In the genomic region with DNA sequence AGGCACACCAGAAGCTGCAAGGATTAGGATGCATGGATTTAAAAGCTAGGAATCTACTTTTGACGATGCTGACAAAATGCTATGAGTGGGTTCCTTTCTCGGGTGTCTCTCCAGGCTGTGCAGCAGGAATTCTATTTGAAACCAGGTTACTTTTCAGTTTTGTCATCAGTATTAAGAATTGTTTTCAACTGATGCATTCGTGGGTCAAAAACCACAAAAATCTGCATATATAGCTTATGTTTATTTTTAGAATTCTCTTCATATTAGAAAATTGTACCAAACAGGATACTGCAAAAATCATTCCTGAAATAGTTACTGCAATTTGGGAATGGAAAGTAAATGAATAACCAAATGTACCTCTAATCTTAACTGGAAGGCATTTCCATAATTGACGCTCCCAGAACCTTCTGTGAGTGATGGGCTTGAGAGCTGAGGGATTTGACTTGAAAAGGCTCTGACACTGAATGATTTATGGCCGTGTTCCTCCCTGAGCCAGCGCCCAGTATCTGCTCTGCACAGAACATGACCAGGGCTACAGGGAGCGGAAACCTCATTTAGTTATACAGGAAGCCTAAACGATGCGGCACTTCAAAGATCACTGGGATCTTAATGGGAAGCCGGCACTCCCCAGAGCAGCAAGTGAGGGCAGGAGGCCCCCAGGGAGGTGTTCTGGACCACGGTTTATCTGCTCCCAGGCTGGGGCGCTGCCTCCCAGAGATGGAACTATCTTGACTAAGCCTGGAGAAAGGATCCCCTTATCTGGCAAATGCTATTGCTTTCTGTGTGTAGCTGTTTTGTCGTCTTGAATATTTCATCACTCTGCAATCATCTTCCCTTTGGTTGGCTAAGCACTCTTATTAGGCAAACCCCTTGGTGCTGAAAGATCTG, we compare ENCODE assay signal across 14 cellular contexts.
DNase-seq lines count a peak whose midpoint lies in the region; ATAC-seq and TF ChIP-seq lines count a peak whose summit lies in the region.
"Had no signal": no experiment of that assay in that cellular context is flagged by ENCODE, and none has a peak within 500 bp of the region (broad histone marks: within the 10 kb centered on the region; RNA-seq: fewer than 3 reads in every experiment).

No MANE protein-coding gene starts in this region.

- H3K9me3 ChIP-seq in BLaER1 treated with 17β-estradiol and CSF1 and Interleukin-3, amounts not matched to agents 10 nM and 100 nM (replicated peaks in 1 of 11) = peaks cover 7 to 16% (median 11%) of the 10 kb centered on the region in 11 experiments; a peak in 15 of 22 replicates
- H3K9me3 ChIP-seq in mesodermal cell (ENCODE audit: control insufficient read depth, low read length) = no peaks in the 10 kb centered on the region
- H3K9me3 ChIP-seq in PC-9 (ENCODE audit: insufficient read depth, low read depth) = no peaks in the 10 kb centered on the region

- H3K27me3 ChIP-seq in BLaER1 treated with 17β-estradiol and CSF1 and Interleukin-3, amounts not matched to agents 10 nM and 100 nM = peaks cover 29 to 64% (median 58%) of the 10 kb centered on the region in 11 experiments
- H3K27me3 ChIP-seq in PC-9 (ENCODE audit: insufficient read depth, low read depth) = peaks cover 53% of the 10 kb centered on the region

- POLR2A ChIA-PET in PC-9 (lab: Charles Lee; ENCODE audit: unreplicated experiment) = no interaction called here

- no peak for TF ChIP-seq CTCF in PC-9 (conservative IDR thresholded peaks at IDR 0.05)

- H3K9me2 ChIP-seq in PC-9 (ENCODE audit: insufficient read depth) = no peaks in the 10 kb centered on the region

- WGBS in mesodermal cell (ENCODE audit: insufficient coverage in 2 of 2), 2 experiments = 73 to 74% methylated on average over 8 to 11 of the region's 13 CpGs

- no peak overlapping the region for H2AFZ ChIP-seq in PC-9

- peak; percentile 17 for DNase-seq in NCI-H226
- DNase-seq in dermis blood vessel endothelial cell = peak; percentile 1
- no peak for DNase-seq in PC-9
- no peak for DNase-seq in NCI-H446 treated with DMSO at 0.1 percent for 48 hours (lab: John Stamatoyannopoulos, UW)
- DNase-seq: activated effector memory CD4-positive, alpha-beta T cell treated with Interleukin-2 at 50 U/mL for 16 hours; midbrain; NCI-H510A; stimulated activated CD4-positive, alpha-beta T cell treated with anti-CD3 and anti-CD28 coated beads, Interleukin-2, amount 100 ng/mL, for 24 hours; T1000 had no signal

- ATAC-seq in HG02588 (IDR thresholded peaks at IDR 0.05; ENCODE audit: unreplicated experiment) (no peak), GM21526 (IDR thresholded peaks at IDR 0.05; ENCODE audit: low FRiP score, unreplicated experiment) (no peak)
- ATAC-seq: HCT116 had no signal

- no peaks in the 10 kb centered on the region for H3F3A ChIP-seq in PC-9 (ENCODE audit: insufficient read depth, low read depth)

- no peaks in the 10 kb centered on the region for H3K79me2 ChIP-seq in PC-9 (ENCODE audit: low read depth)

- CTCF ChIA-PET in PC-9 (lab: Charles Lee) = no interaction called here

- H3K4me2 ChIP-seq in BLaER1 treated with 17β-estradiol and CSF1 and Interleukin-3, amounts not matched to agents 10 nM and 100 nM = peak overlapping the region; percentile 42 to 77 (median 56)
- no peak overlapping the region for H3K4me2 ChIP-seq in PC-9

- intact Hi-C loops in PC-9 (cut with micrococcal nuclease; ENCODE audit: unreplicated experiment) = no loop called here

- no peak overlapping the region for H3K4me3 ChIP-seq in BLaER1 treated with 17β-estradiol and CSF1 and Interleukin-3, amounts not matched to agents 10 nM and 100 nM
- no peak overlapping the region for H3K4me3 ChIP-seq in mesodermal cell (ENCODE audit: extremely low read depth, insufficient read depth, low read length, poor library complexity, severe bottlenecking)
- H3K4me3 ChIP-seq in PC-9 = no peak overlapping the region

- no peaks in the 10 kb centered on the region for H3K36me3 ChIP-seq in BLaER1 treated with 17β-estradiol and CSF1 and Interleukin-3, amounts not matched to agents 10 nM and 100 nM
- H3K36me3 ChIP-seq in mesodermal cell (ENCODE audit: control insufficient read depth, insufficient read depth, low read length) (no peaks in the 10 kb centered on the region), PC-9 (ENCODE audit: low read depth) (no peaks in the 10 kb centered on the region)

- peak overlapping the region in 1 of 11 experiments; percentile 38; a peak in 1 of 22 replicates for H3K9ac ChIP-seq in BLaER1 treated with 17β-estradiol and CSF1 and Interleukin-3, amounts not matched to agents 10 nM and 100 nM

- no TSS peak for BruUV-seq in PC-9 (replicated peaks; lab: Mats Ljungman, UMichigan)

- H3K4me1 ChIP-seq in BLaER1 treated with 17β-estradiol and CSF1 and Interleukin-3, amounts not matched to agents 10 nM and 100 nM = peaks cover 10 to 17% (median 14%) of the 10 kb centered on the region in 10 experiments
- peaks cover 2% of the 10 kb centered on the region for H3K4me1 ChIP-seq in mesodermal cell (ENCODE audit: control insufficient read depth, insufficient read depth, low read length, poor library complexity, severe bottlenecking)
- H3K4me1 ChIP-seq in PC-9 (replicated peaks; ENCODE audit: insufficient read depth) = no peaks in the 10 kb centered on the region

- no peaks in the 10 kb centered on the region; a peak in 2 of 22 replicates for H4K20me1 ChIP-seq in BLaER1 treated with 17β-estradiol and CSF1 and Interleukin-3, amounts not matched to agents 10 nM and 100 nM
- H4K20me1 ChIP-seq in PC-9 (ENCODE audit: insufficient read depth) = no peaks in the 10 kb centered on the region

- no peak overlapping the region for H3K27ac ChIP-seq in BLaER1 treated with 17β-estradiol and CSF1 and Interleukin-3, amounts not matched to agents 10 nM and 100 nM
- H3K27ac ChIP-seq in mesodermal cell (ENCODE audit: low read depth, low read length, severe bottlenecking) (peak overlapping the region; percentile 60), PC-9 (no peak overlapping the region)

Comparison
In these comparisons a context has a peak if more than half of its experiments do, and no peak if none do; other contexts are left out.
1. DNase-seq: peak in NCI-H226 (single experiment) and dermis blood vessel endothelial cell (single experiment); none in PC-9 (0 of 2) and NCI-H446 treated with DMSO at 0.1 percent for 48 hours (single experiment).